In genomic region chr2:54589340-54590215, GRCh38 we compare ENCODE assay signal across 8 cellular contexts.
A peak's percentile ranks its signal among the peaks of the same experiment; 100 is the strongest.
DNase-seq lines count a peak whose midpoint lies in the region; ATAC-seq and TF ChIP-seq lines count a peak whose summit lies in the region.

No MANE protein-coding gene starts in this region.

- H3K36me3 Mint-ChIP-seq in activated CD8-positive, alpha-beta T cell treated with anti-CD3 and anti-CD28 coated beads for 36 hours (ENCODE audit: low read depth): peaks cover 3% of the 10 kb centered on the region
- peaks cover 8% of the 10 kb centered on the region for H3K36me3 Mint-ChIP-seq in nephron progenitor cell (ENCODE audit: low read depth)

- peak; percentile 71 for DNase-seq in activated CD8-positive, alpha-beta T cell treated with anti-CD3 and anti-CD28 coated beads for 36 hours
- DNase-seq in islet precursor cell (peak; percentile 33), nephron progenitor cell (no peak), GM19240 (ENCODE audit: insufficient read length, low spot score) (no peak), SIG-M5 treated with dmso at 0.1 percent for 504 hours (lab: John Stamatoyannopoulos, UW; ENCODE audit: unreplicated experiment) (no peak)
- no peak for DNase-seq in activated CD4-positive, CD25-positive, alpha-beta regulatory T cell treated with anti-CD3 and anti-CD28 coated beads, Interleukin-2, amount 50 U/mL, for 72 hours

- peak overlapping the region; percentile 96 for H3K27ac Mint-ChIP-seq in activated CD8-positive, alpha-beta T cell treated with anti-CD3 and anti-CD28 coated beads for 36 hours
- no peak overlapping the region for H3K27ac Mint-ChIP-seq in nephron progenitor cell

- CTCF ChIA-PET in activated CD8-positive, alpha-beta T cell treated with anti-CD3 and anti-CD28 coated beads for 36 hours (lab: Charles Lee): interaction anchor here (0.6 to 1.3 kb wide), 2 partner anchors 8 to 63 kb away, joined by 3 to 4 read pairs; no protein-coding TSS in a partner anchor

- ATAC-seq in GM18508 (IDR thresholded peaks at IDR 0.05; ENCODE audit: insufficient read depth, unreplicated experiment): peak; percentile 35
- peak; percentile 36 for ATAC-seq in HG03097 (IDR thresholded peaks at IDR 0.05; ENCODE audit: low FRiP score, unreplicated experiment)
- ATAC-seq in activated CD8-positive, alpha-beta T cell treated with anti-CD3 and anti-CD28 coated beads for 36 hours: peak; percentile 62

- peak overlapping the region; percentile 56 for H3K4me3 Mint-ChIP-seq in activated CD8-positive, alpha-beta T cell treated with anti-CD3 and anti-CD28 coated beads for 36 hours
- no peak overlapping the region for H3K4me3 Mint-ChIP-seq in nephron progenitor cell

- POLR2A ChIA-PET in activated CD8-positive, alpha-beta T cell treated with anti-CD3 and anti-CD28 coated beads for 36 hours (lab: Charles Lee): interaction anchor here (0.6 to 4.8 kb wide), 9 partner anchors 8 to 36 kb away, joined by 3 to 43 read pairs (median 3); no protein-coding TSS in a partner anchor

- H3K9me3 Mint-ChIP-seq in activated CD8-positive, alpha-beta T cell treated with anti-CD3 and anti-CD28 coated beads for 36 hours: no peaks in the 10 kb centered on the region
- H3K9me3 Mint-ChIP-seq in nephron progenitor cell: no peaks in the 10 kb centered on the region

- peaks cover 87% of the 10 kb centered on the region for H3K4me1 Mint-ChIP-seq in activated CD8-positive, alpha-beta T cell treated with anti-CD3 and anti-CD28 coated beads for 36 hours (ENCODE audit: low read depth)
- H3K4me1 Mint-ChIP-seq in nephron progenitor cell: peaks cover 6% of the 10 kb centered on the region

- no peak for TF ChIP-seq CTCF in activated CD8-positive, alpha-beta T cell treated with anti-CD3 and anti-CD28 coated beads for 36 hours (IDR thresholded peaks at IDR 0.05)
- no peak for TF ChIP-seq CTCF in nephron progenitor cell (IDR thresholded peaks at IDR 0.05)

- no peaks in the 10 kb centered on the region for H3K27me3 Mint-ChIP-seq in activated CD8-positive, alpha-beta T cell treated with anti-CD3 and anti-CD28 coated beads for 36 hours
- H3K27me3 Mint-ChIP-seq in nephron progenitor cell (ENCODE audit: low read depth, poor library complexity): no peaks in the 10 kb centered on the region

- intact Hi-C loops in activated CD8-positive, alpha-beta T cell treated with anti-CD3 and anti-CD28 coated beads for 36 hours (cut with micrococcal nuclease): loop anchor here (5.0 kb wide), 1 partner anchor 32 kb away; no protein-coding TSS in a partner anchor

Comparison
In these comparisons a context has a peak if more than half of its experiments do, and no peak if none do; other contexts are left out.
1. DNase-seq: peak in activated CD8-positive, alpha-beta T cell treated with anti-CD3 and anti-CD28 coated beads for 36 hours (single experiment) and islet precursor cell (single experiment); none in nephron progenitor cell (single experiment), activated CD4-positive, CD25-positive, alpha-beta regulatory T cell treated with anti-CD3 and anti-CD28 coated beads, Interleukin-2, amount 50 U/mL, for 72 hours (single experiment), GM19240 (single experiment) and SIG-M5 treated with dmso at 0.1 percent for 504 hours (single experiment).
2. Peak in every context shown above with its lines, with median percentiles within 50 percentile points of each other: ATAC-seq.